In the genomic region with DNA sequence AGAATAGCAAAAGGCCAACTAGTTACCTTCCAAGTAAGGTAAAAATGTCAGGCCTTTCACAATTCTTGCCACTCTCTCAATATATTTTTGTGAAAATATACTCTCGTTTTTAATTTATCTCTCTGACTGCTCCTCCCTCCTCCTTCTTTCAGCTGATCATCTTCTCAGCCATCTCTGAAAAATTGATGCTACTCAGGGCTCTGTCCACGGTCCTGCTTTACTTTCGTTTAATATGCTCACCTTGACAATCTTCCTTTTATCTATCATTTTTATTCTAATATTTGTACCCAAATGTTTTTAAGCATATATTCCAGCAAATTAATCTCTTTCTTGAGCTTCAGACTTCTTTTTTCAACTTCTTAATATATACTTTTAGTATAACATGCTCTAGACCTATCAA, we compare ENCODE assay signal across 29 cellular contexts.
"Had no signal": no experiment of that assay in that cellular context is flagged by ENCODE, and none has a peak within 500 bp of the region (broad histone marks: within the 10 kb centered on the region; RNA-seq: fewer than 3 reads in every experiment).

No MANE protein-coding gene starts in this region.

- H3K36me3 ChIP-seq: brain microvascular endothelial cell had no signal

- H3K9me3 Mint-ChIP-seq: central memory CD8-positive, alpha-beta T cell; dendritic cell treated with granulocyte-macrophage colony-stimulating factor and Interleukin-4, amounts not matched to agents 40 ng/mL and 50 ng/mL, for 4 days; endodermal cell; WTC11 had no signal

- ATAC-seq: activated T-cell treated with anti-CD3 and anti-CD28 coated beads, Interleukin-2, amount 50 U/mL, for 4 hours; activated T-helper 17 cell treated with anti-CD3 and anti-CD28 coated beads, Interleukin-2, amount 50 U/mL, for 72 hours; WTC11 had no signal

- H3K4me1 Mint-ChIP-seq: activated CD4-positive, alpha-beta memory T cell treated with anti-CD3 and anti-CD28 coated beads, Interleukin-2, amount 10 ng/mL, durations not matched to agents 7 days and 5 days; activated CD4-positive, alpha-beta T cell treated with anti-CD3 and anti-CD28 coated beads, Interleukin-2, amount 10 ng/mL, durations not matched to agents 7 days and 5 days; activated T-helper 17 cell treated with anti-CD3 and anti-CD28 coated beads, Interleukin-2, amount 50 U/mL, for 72 hours; central memory CD8-positive, alpha-beta T cell; endodermal cell; WTC11 had no signal

- H3K4me3 Mint-ChIP-seq: activated CD4-positive, alpha-beta memory T cell treated with anti-CD3 and anti-CD28 coated beads, Interleukin-2, amount 10 ng/mL, durations not matched to agents 7 days and 5 days; activated CD4-positive, alpha-beta T cell treated with anti-CD3 and anti-CD28 coated beads, Interleukin-2, amount 10 ng/mL, durations not matched to agents 7 days and 5 days; activated naive CD8-positive, alpha-beta T cell; activated T-cell treated with anti-CD3 and anti-CD28 coated beads, Interleukin-2, amount 50 U/mL, for 4 hours; activated T-helper 17 cell treated with anti-CD3 and anti-CD28 coated beads, Interleukin-2, amount 50 U/mL, for 72 hours; central memory CD8-positive, alpha-beta T cell; dendritic cell treated with granulocyte-macrophage colony-stimulating factor and Interleukin-4, amounts not matched to agents 40 ng/mL and 50 ng/mL, for 4 days; endodermal cell; WTC11 had no signal

- H3K27ac ChIP-seq: brain microvascular endothelial cell, coronary artery, dorsolateral prefrontal cortex, VCaP had no signal

- H3K27me3 ChIP-seq: brain microvascular endothelial cell, dorsolateral prefrontal cortex had no signal

- FAIRE-seq: astrocyte, bronchial epithelial cell, frontal cortex had no signal

- H3K4me3 ChIP-seq: coronary artery, dorsolateral prefrontal cortex had no signal

- H3K27me3 Mint-ChIP-seq: activated CD4-positive, alpha-beta memory T cell treated with anti-CD3 and anti-CD28 coated beads, Interleukin-2, amount 10 ng/mL, durations not matched to agents 7 days and 5 days; activated CD4-positive, alpha-beta T cell treated with anti-CD3 and anti-CD28 coated beads, Interleukin-2, amount 10 ng/mL, durations not matched to agents 7 days and 5 days; activated naive CD8-positive, alpha-beta T cell; activated T-helper 17 cell treated with anti-CD3 and anti-CD28 coated beads, Interleukin-2, amount 50 U/mL, for 72 hours; central memory CD8-positive, alpha-beta T cell; dendritic cell treated with granulocyte-macrophage colony-stimulating factor and Interleukin-4, amounts not matched to agents 40 ng/mL and 50 ng/mL, for 4 days had no signal

- H3K36me3 Mint-ChIP-seq: activated naive CD8-positive, alpha-beta T cell; WTC11 had no signal

- DNase-seq: activated CD4-positive, alpha-beta memory T cell treated with anti-CD3 and anti-CD28 coated beads, Interleukin-2, amount 10 ng/mL, durations not matched to agents 7 days and 5 days; activated CD4-positive, alpha-beta T cell treated with anti-CD3 and anti-CD28 coated beads for 1 hour; activated CD4-positive, alpha-beta T cell treated with anti-CD3 and anti-CD28 coated beads for 4 hours; activated CD4-positive, alpha-beta T cell treated with anti-CD3 and anti-CD28 coated beads, Interleukin-2, amount 10 ng/mL, durations not matched to agents 7 days and 5 days; activated CD4-positive, alpha-beta T cell treated with anti-CD3 and anti-CD28 coated beads, Interleukin-2, amount 50 U/mL, for 4 hours; activated CD8-positive, alpha-beta memory T cell treated with anti-CD3 and anti-CD28 coated beads for 24 hours; activated effector memory CD4-positive, alpha-beta T cell treated with Interleukin-2 at 50 U/mL for 16 hours; activated gamma-delta T cell treated with Interleukin-2 at 50 U/mL for 16 hours; activated naive CD4-positive, alpha-beta T cell treated with anti-CD3 and anti-CD28 coated beads, Interleukin-2, amount 50 U/mL, for 16 hours; activated naive CD4-positive, alpha-beta T cell treated with Interleukin-2 at 50 U/mL for 16 hours; activated T-cell treated with anti-CD3 and anti-CD28 coated beads, Interleukin-2, amount 50 U/mL, for 4 hours; amniotic stem cell; anterior cingulate cortex; brain microvascular endothelial cell; dorsolateral prefrontal cortex; effector memory CD4-positive, alpha-beta T cell; endodermal cell; foreskin fibroblast; T-helper 2 cell had no signal

- H3K27ac Mint-ChIP-seq: activated CD4-positive, alpha-beta memory T cell treated with anti-CD3 and anti-CD28 coated beads, Interleukin-2, amount 10 ng/mL, durations not matched to agents 7 days and 5 days; activated CD4-positive, alpha-beta T cell treated with anti-CD3 and anti-CD28 coated beads, Interleukin-2, amount 10 ng/mL, durations not matched to agents 7 days and 5 days; activated naive CD8-positive, alpha-beta T cell; activated T-helper 17 cell treated with anti-CD3 and anti-CD28 coated beads, Interleukin-2, amount 50 U/mL, for 72 hours; dendritic cell treated with granulocyte-macrophage colony-stimulating factor and Interleukin-4, amounts not matched to agents 40 ng/mL and 50 ng/mL, for 4 days; endodermal cell; WTC11 had no signal
